ENCODE assay signal across 1 cellular context in genomic region chr20:3090565-3090964, GRCh38.
TF ChIP-seq lines count a peak whose summit lies in the region.

No MANE protein-coding gene starts in this region.

TF ChIP-seq in HepG2, 621 proteins besides CTCF, POLR2A, EP300 and RAD21:
- TF ChIP-seq SRSF1 (optimal IDR thresholded peaks at IDR 0.05; ENCODE audit: low read depth, low read length), result no peak
- peak; percentile 71 for TF ChIP-seq ZNF652 (CRISPR knock-in tag; IDR thresholded peaks at IDR 0.05; ENCODE audit: borderline replicate concordance, low read depth)
